1 cellular context compared by ENCODE assay signal in the genomic region with DNA sequence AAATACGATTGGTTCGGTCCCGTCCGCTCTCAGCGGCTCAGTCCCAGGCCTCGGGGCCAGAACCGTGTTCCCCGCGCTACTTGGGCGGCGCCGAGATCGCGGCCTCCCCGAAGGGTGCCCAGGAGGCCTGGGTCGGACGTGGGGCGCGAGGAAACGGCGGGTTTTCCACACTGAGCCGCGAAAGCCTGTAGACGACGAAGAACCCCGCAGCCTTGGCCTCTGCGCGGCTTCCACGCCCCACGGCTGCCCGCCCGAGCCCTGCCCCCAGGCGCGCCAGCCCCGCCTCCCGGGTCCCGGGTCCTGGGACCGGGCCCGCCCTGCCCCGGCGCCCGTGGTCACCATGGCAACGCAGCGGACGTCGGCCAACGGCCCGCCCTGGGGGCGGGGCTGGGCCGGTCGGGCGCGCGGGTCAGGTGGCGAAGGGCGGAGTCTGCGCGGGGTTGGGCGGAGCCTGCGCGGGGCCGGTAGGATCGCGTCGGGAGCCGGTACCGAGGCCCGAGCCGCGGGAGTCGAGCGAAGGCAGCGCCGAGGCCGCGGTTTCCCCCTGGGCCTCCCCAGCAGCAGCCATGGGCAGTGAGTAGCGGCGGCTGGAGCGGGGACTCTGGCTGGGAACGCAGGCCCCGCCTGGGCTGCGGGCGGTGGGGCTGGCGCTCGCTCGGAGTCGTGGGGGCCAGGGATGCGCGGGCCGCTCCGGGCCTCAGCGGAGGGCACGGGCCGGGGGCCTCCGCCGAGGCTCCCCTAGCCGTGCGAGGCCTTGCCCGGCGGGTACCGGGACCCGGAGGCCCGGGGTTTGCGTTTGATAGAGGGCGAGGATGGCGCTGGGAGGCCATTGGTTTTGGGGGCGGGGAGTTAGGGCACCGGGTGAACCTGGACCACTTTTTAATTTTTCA.
TF ChIP-seq lines count a peak whose summit lies in the region.

A gene (plus strand): TSS at position 456 of the 890 bp plus-strand sequence. CDS start 111 bp downstream, at position 567.

TF ChIP-seq in HepG2, 621 proteins besides CTCF, POLR2A, EP300 and RAD21 (continued from another document):
- TF ChIP-seq ZNF101 (CRISPR knock-in tag; IDR thresholded peaks at IDR 0.05; ENCODE audit: borderline replicate concordance, low read depth) (no peak), SETDB1 (CRISPR knock-in tag; IDR thresholded peaks at IDR 0.05; ENCODE audit: borderline replicate concordance) (no peak), HES4 (CRISPR knock-in tag; IDR thresholded peaks at IDR 0.05; ENCODE audit: borderline replicate concordance) (no peak), MTA3 (CRISPR knock-in tag; IDR thresholded peaks at IDR 0.05) (no peak), ZIK1 (CRISPR knock-in tag; IDR thresholded peaks at IDR 0.05; ENCODE audit: borderline replicate concordance, low read depth) (no peak), CENPX (CRISPR knock-in tag; IDR thresholded peaks at IDR 0.05) (no peak), ATF7-NPFF (CRISPR knock-in tag; IDR thresholded peaks at IDR 0.05; ENCODE audit: low read depth) (peak; percentile 79), HNF4A (CRISPR knock-in tag; IDR thresholded peaks at IDR 0.05) (peak; percentile 39; the same call in 1 of the 2 replicates), ZNF274 (CRISPR knock-in tag; IDR thresholded peaks at IDR 0.05) (no peak), KMT2A (CRISPR knock-in tag; IDR thresholded peaks at IDR 0.05) (0 out of 2 replicates have a peak, but pooled peaks have one; percentile 54), ZNF317 (CRISPR knock-in tag; IDR thresholded peaks at IDR 0.05) (no peak), ZNF256 (CRISPR knock-in tag; conservative IDR thresholded peaks at IDR 0.05) (no peak), ZNF331 (CRISPR knock-in tag; IDR thresholded peaks at IDR 0.05) (no peak), RBFOX2 (IDR thresholded peaks at IDR 0.05; ENCODE audit: low read depth, low read length) (peak; percentile 85), ARNT (IDR thresholded peaks at IDR 0.05) (no peak), SP4 (CRISPR knock-in tag; IDR thresholded peaks at IDR 0.05) (peak; percentile 88), SRSF9 (IDR thresholded peaks at IDR 0.05; ENCODE audit: borderline replicate concordance, insufficient read depth, low read depth, low read length, poor library complexity, severe bottlenecking) (no peak), GFI1 (CRISPR knock-in tag; IDR thresholded peaks at IDR 0.05; ENCODE audit: borderline replicate concordance) (no peak; the same call in 1 of the 2 replicates), YEATS2 (CRISPR knock-in tag; IDR thresholded peaks at IDR 0.05; ENCODE audit: borderline replicate concordance) (no peak), KDM3A (CRISPR knock-in tag; IDR thresholded peaks at IDR 0.05; ENCODE audit: low read depth) (no peak), ZMAT3 (CRISPR knock-in tag; conservative IDR thresholded peaks at IDR 0.05) (no peak; the same call in 1 of the 2 replicates), ZNF547 (CRISPR knock-in tag; IDR thresholded peaks at IDR 0.05) (0 out of 2 replicates have a peak, but pooled peaks have one; percentile 55), ZNF33B (CRISPR knock-in tag; IDR thresholded peaks at IDR 0.05) (no peak; the same call in 1 of the 2 replicates), RXRB (CRISPR knock-in tag; IDR thresholded peaks at IDR 0.05; ENCODE audit: borderline replicate concordance) (no peak), RARA (CRISPR knock-in tag; IDR thresholded peaks at IDR 0.05) (no peak; the same call in 1 of the 2 replicates), SRSF1 (optimal IDR thresholded peaks at IDR 0.05; ENCODE audit: low read depth, low read length) (peak; percentile 75), ZNF337 (CRISPR knock-in tag; IDR thresholded peaks at IDR 0.05; ENCODE audit: borderline replicate concordance, low read depth) (no peak), CREB1 (IDR thresholded peaks at IDR 0.05) (no peak; the same call in 1 of the 2 replicates), CREB1 (CRISPR knock-in tag; IDR thresholded peaks at IDR 0.05) (no peak)
- TF ChIP-seq, protein P1, sequence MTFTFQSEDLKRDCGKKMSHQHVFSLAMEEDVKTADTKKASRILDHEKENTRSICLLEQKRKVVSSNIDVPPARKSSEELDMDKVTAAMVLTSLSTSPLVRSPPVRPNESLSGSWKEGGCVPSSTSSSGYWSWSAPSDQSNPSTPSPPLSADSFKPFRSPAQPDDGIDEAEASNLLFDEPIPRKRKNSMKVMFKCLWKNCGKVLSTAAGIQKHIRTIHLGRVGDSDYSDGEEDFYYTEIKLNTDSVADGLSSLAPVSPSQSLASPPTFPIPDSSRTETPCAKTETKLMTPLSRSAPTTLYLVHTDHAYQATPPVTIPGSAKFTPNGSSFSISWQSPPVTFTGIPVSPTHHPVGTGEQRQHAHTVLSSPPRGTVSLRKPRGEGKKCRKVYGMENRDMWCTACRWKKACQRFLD (CRISPR knock-in tag; IDR thresholded peaks at IDR 0.05; ENCODE audit: borderline replicate concordance) = no peak
- TF ChIP-seq, protein P2, sequence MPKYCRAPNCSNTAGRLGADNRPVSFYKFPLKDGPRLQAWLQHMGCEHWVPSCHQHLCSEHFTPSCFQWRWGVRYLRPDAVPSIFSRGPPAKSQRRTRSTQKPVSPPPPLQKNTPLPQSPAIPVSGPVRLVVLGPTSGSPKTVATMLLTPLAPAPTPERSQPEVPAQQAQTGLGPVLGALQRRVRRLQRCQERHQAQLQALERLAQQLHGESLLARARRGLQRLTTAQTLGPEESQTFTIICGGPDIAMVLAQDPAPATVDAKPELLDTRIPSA (CRISPR knock-in tag; IDR thresholded peaks at IDR 0.05; ENCODE audit: borderline replicate concordance) = no peak
- TF ChIP-seq, protein P3, sequence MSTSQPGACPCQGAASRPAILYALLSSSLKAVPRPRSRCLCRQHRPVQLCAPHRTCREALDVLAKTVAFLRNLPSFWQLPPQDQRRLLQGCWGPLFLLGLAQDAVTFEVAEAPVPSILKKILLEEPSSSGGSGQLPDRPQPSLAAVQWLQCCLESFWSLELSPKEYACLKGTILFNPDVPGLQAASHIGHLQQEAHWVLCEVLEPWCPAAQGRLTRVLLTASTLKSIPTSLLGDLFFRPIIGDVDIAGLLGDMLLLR (CRISPR knock-in tag; IDR thresholded peaks at IDR 0.05) = 0 out of 2 replicates have a peak, but pooled peaks have one; percentile 33
- TF ChIP-seq, protein P4, sequence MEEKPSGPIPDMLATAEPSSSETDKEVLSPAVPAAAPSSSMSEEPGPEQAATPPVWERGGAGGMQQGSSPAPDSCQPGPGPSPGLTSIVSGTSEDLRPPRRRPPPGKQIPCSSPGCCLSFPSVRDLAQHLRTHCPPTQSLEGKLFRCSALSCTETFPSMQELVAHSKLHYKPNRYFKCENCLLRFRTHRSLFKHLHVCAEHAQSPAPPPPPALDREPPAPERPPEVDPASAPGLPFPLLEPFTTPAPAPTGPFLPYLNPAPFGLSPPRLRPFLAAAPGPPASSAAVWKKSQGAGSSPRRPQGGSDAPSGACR (CRISPR knock-in tag; IDR thresholded peaks at IDR 0.05) = no peak
- TF ChIP-seq, protein P5, sequence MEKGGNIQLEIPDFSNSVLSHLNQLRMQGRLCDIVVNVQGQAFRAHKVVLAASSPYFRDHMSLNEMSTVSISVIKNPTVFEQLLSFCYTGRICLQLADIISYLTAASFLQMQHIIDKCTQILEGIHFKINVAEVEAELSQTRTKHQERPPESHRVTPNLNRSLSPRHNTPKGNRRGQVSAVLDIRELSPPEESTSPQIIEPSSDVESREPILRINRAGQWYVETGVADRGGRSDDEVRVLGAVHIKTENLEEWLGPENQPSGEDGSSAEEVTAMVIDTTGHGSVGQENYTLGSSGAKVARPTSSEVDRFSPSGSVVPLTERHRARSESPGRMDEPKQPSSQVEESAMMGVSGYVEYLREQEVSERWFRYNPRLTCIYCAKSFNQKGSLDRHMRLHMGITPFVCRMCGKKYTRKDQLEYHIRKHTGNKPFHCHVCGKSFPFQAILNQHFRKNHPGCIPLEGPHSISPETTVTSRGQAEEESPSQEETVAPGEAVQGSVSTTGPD (CRISPR knock-in tag; IDR thresholded peaks at IDR 0.05) = no peak
- TF ChIP-seq, protein P6, sequence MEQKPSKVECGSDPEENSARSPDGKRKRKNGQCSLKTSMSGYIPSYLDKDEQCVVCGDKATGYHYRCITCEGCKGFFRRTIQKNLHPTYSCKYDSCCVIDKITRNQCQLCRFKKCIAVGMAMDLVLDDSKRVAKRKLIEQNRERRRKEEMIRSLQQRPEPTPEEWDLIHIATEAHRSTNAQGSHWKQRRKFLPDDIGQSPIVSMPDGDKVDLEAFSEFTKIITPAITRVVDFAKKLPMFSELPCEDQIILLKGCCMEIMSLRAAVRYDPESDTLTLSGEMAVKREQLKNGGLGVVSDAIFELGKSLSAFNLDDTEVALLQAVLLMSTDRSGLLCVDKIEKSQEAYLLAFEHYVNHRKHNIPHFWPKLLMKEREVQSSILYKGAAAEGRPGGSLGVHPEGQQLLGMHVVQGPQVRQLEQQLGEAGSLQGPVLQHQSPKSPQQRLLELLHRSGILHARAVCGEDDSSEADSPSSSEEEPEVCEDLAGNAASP (CRISPR knock-in tag; IDR thresholded peaks at IDR 0.05; ENCODE audit: borderline replicate concordance) = 0 out of 2 replicates have a peak, but pooled peaks have one; percentile 9
- TF ChIP-seq, protein P7, sequence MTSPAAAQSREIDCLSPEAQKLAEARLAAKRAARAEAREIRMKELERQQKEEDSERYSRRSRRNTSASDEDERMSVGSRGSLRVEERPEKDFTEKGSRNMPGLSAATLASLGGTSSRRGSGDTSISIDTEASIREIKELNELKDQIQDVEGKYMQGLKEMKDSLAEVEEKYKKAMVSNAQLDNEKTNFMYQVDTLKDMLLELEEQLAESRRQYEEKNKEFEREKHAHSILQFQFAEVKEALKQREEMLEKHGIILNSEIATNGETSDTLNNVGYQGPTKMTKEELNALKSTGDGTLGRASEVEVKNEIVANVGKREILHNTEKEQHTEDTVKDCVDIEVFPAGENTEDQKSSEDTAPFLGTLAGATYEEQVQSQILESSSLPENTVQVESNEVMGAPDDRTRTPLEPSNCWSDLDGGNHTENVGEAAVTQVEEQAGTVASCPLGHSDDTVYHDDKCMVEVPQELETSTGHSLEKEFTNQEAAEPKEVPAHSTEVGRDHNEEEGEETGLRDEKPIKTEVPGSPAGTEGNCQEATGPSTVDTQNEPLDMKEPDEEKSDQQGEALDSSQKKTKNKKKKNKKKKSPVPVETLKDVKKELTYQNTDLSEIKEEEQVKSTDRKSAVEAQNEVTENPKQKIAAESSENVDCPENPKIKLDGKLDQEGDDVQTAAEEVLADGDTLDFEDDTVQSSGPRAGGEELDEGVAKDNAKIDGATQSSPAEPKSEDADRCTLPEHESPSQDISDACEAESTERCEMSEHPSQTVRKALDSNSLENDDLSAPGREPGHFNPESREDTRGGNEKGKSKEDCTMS (CRISPR knock-in tag; conservative IDR thresholded peaks at IDR 0.05) = no peak
- TF ChIP-seq, protein P8, sequence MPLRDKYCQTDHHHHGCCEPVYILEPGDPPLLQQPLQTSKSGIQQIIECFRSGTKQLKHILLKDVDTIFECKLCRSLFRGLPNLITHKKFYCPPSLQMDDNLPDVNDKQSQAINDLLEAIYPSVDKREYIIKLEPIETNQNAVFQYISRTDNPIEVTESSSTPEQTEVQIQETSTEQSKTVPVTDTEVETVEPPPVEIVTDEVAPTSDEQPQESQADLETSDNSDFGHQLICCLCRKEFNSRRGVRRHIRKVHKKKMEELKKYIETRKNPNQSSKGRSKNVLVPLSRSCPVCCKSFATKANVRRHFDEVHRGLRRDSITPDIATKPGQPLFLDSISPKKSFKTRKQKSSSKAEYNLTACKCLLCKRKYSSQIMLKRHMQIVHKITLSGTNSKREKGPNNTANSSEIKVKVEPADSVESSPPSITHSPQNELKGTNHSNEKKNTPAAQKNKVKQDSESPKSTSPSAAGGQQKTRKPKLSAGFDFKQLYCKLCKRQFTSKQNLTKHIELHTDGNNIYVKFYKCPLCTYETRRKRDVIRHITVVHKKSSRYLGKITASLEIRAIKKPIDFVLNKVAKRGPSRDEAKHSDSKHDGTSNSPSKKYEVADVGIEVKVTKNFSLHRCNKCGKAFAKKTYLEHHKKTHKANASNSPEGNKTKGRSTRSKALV (CRISPR knock-in tag; IDR thresholded peaks at IDR 0.05) = no peak
- TF ChIP-seq, protein P9, sequence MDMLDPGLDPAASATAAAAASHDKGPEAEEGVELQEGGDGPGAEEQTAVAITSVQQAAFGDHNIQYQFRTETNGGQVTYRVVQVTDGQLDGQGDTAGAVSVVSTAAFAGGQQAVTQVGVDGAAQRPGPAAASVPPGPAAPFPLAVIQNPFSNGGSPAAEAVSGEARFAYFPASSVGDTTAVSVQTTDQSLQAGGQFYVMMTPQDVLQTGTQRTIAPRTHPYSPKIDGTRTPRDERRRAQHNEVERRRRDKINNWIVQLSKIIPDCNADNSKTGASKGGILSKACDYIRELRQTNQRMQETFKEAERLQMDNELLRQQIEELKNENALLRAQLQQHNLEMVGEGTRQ (IDR thresholded peaks at IDR 0.05; ENCODE audit: low read depth, low read length) = peak; percentile 3; the same call in 1 of the 2 replicates
- TF ChIP-seq, protein P9 (CRISPR knock-in tag; IDR thresholded peaks at IDR 0.05; ENCODE audit: borderline replicate concordance) = no peak
- TF ChIP-seq, protein P10, sequence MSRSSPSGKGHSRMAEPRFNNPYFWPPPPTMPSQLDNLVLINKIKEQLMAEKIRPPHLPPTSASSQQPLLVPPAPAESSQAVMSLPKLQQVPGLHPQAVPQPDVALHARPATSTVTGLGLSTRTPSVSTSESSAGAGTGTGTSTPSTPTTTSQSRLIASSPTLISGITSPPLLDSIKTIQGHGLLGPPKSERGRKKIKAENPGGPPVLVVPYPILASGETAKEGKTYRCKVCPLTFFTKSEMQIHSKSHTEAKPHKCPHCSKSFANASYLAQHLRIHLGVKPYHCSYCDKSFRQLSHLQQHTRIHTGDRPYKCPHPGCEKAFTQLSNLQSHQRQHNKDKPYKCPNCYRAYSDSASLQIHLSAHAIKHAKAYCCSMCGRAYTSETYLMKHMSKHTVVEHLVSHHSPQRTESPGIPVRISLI (CRISPR knock-in tag; IDR thresholded peaks at IDR 0.05; ENCODE audit: borderline replicate concordance) = peak; percentile 93
